In the genomic region with DNA sequence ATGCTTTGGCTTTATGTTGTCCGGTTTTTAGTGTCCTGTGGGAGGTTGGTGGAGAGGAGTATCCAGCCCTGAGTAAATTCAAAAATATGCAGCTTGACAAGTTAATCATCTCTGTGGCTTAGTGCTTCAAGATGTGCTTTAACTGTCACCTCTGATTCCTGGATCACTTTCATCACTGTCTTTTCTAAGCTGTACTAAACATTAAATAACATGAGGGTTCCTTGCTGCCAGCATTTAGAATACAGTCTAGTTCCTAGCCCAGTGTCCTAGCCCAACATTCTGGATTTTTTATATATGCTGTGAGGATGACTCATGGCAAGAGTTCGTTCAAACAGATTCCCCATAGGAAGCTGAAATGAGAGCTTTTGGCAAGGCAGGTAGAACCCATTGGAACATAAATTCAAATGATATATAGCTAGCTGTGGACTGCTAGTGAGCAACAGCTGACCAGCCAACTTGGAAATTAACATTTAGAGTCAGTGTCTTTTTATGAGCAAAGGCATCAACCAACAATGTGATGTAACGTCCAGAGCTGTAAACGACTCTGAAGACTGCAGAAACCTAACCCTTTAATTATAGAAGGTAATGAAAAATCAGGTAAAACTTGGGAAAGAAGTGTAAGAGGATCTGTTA, we compare ENCODE assay signal across 14 cellular contexts.
A peak's percentile ranks its signal among the peaks of the same experiment; 100 is the strongest.
DNase-seq lines count a peak whose midpoint lies in the region; TF ChIP-seq lines count a peak whose summit lies in the region.
"Had no signal": no experiment of that assay in that cellular context is flagged by ENCODE, and none has a peak within 500 bp of the region (broad histone marks: within the 10 kb centered on the region; RNA-seq: fewer than 3 reads in every experiment).

No MANE protein-coding gene starts in this region.

- TF ChIP-seq CTCF in NB4 (IDR thresholded peaks at IDR 0.05; ENCODE audit: low read depth, low read length) (no peak), choroid plexus epithelial cell (conservative IDR thresholded peaks at IDR 0.05; ENCODE audit: low read depth, low read length) (no peak), mesothelial cell of epicardium (IDR thresholded peaks at IDR 0.05; ENCODE audit: unreplicated experiment) (no peak), BE2C (IDR thresholded peaks at IDR 0.05; ENCODE audit: low read depth, low read length) (no peak)

- H3K36me3 Mint-ChIP-seq in mesothelial cell of epicardium = peaks cover 10% of the 10 kb centered on the region
- H3K36me3 Mint-ChIP-seq in activated naive CD4-positive, alpha-beta T cell treated with anti-CD3 and anti-CD28 coated beads for 36 hours (ENCODE audit: low read depth) = no peaks in the 10 kb centered on the region

- in situ Hi-C loops in Caki2 (cut with HindIII; ENCODE audit: low pct_unique_long_range_greater_than_20kb, low sequenced_read_pairs) = no loop called here

- H3K4me3 ChIP-seq in NB4 (ENCODE audit: low read depth, low read length) (no peak overlapping the region), choroid plexus epithelial cell (ENCODE audit: low read depth, low read length) (no peak overlapping the region), BE2C (ENCODE audit: low read depth, low read length) (no peak overlapping the region)
- H3K4me3 ChIP-seq: adrenal gland, spleen had no signal

- no peaks in the 10 kb centered on the region for H3K36me3 ChIP-seq in BE2C
- H3K36me3 ChIP-seq: adrenal gland, spleen had no signal

- peaks cover 10% of the 10 kb centered on the region for H3K9me3 Mint-ChIP-seq in mesothelial cell of epicardium
- no peaks in the 10 kb centered on the region for H3K9me3 Mint-ChIP-seq in activated naive CD4-positive, alpha-beta T cell treated with anti-CD3 and anti-CD28 coated beads for 36 hours
- H3K9me3 Mint-ChIP-seq: immature natural killer cell had no signal

- intact Hi-C loops in activated naive CD4-positive, alpha-beta T cell treated with anti-CD3 and anti-CD28 coated beads for 36 hours (cut with micrococcal nuclease) = no loop called here

- H3K27me3 ChIP-seq in BE2C = no peaks in the 10 kb centered on the region
- H3K27me3 ChIP-seq: adrenal gland, spleen had no signal

- no peak for TF ChIP-seq POLR2A in NB4 (IDR thresholded peaks at IDR 0.05; ENCODE audit: extremely low read depth, insufficient read length)

- H3K27ac Mint-ChIP-seq in mesothelial cell of epicardium = peak overlapping the region; percentile 33
- H3K27ac Mint-ChIP-seq in activated naive CD4-positive, alpha-beta T cell treated with anti-CD3 and anti-CD28 coated beads for 36 hours = no peak overlapping the region
- H3K27ac Mint-ChIP-seq: CD4-positive, CD25-positive, alpha-beta regulatory T cell; immature natural killer cell; naive thymus-derived CD4-positive, alpha-beta T cell had no signal

- H3K9me3 ChIP-seq in BE2C = no peaks in the 10 kb centered on the region
- H3K9me3 ChIP-seq: adrenal gland, spleen had no signal

- no peaks in the 10 kb centered on the region for H3K27me3 Mint-ChIP-seq in mesothelial cell of epicardium (ENCODE audit: low read depth)
- H3K27me3 Mint-ChIP-seq in activated naive CD4-positive, alpha-beta T cell treated with anti-CD3 and anti-CD28 coated beads for 36 hours (ENCODE audit: low read depth) = no peaks in the 10 kb centered on the region
- H3K27me3 Mint-ChIP-seq: CD4-positive, CD25-positive, alpha-beta regulatory T cell; naive thymus-derived CD4-positive, alpha-beta T cell had no signal

- CTCF ChIA-PET in activated naive CD4-positive, alpha-beta T cell treated with anti-CD3 and anti-CD28 coated beads for 36 hours (lab: Charles Lee) = interaction anchor here (0.7 kb wide), 1 partner anchor 127 kb away, joined by 4 read pairs; no protein-coding TSS in a partner anchor

- H3K4me1 ChIP-seq in BE2C = no peaks in the 10 kb centered on the region

- DNase-seq in Caki2 (ENCODE audit: low read depth) (peak; percentile 23), NB4 (ENCODE audit: low read depth) (peak; percentile 60), choroid plexus epithelial cell (ENCODE audit: low read depth) (peak; percentile 64), mesothelial cell of epicardium (ENCODE audit: low spot score in 2 of 2, unreplicated experiment in 2 of 2) (no peak), NCI-H1417 treated with DMSO at 0.1 percent for 48 hours (lab: John Stamatoyannopoulos, UW) (no peak), BE2C (no peak)
- no peak for DNase-seq in activated naive CD4-positive, alpha-beta T cell treated with anti-CD3 and anti-CD28 coated beads for 36 hours
- DNase-seq in stimulated activated CD4-positive, alpha-beta T cell treated with anti-CD3 and anti-CD28 coated beads, Interleukin-1b, Interleukin-23, amount 100 ng/mL, for 48 hours = no peak
- DNase-seq: adrenal gland; CD4-positive, CD25-positive, alpha-beta regulatory T cell; immature natural killer cell; naive thymus-derived CD4-positive, alpha-beta T cell; NCI-H2171; spleen had no signal

- H3K4me1 Mint-ChIP-seq in mesothelial cell of epicardium = peaks cover 30% of the 10 kb centered on the region
- no peaks in the 10 kb centered on the region for H3K4me1 Mint-ChIP-seq in activated naive CD4-positive, alpha-beta T cell treated with anti-CD3 and anti-CD28 coated beads for 36 hours (ENCODE audit: low read depth)

- H3K4me3 Mint-ChIP-seq in mesothelial cell of epicardium = no peak overlapping the region
- H3K4me3 Mint-ChIP-seq in activated naive CD4-positive, alpha-beta T cell treated with anti-CD3 and anti-CD28 coated beads for 36 hours = no peak overlapping the region
- H3K4me3 Mint-ChIP-seq: CD4-positive, CD25-positive, alpha-beta regulatory T cell; immature natural killer cell; naive thymus-derived CD4-positive, alpha-beta T cell had no signal

Comparison
In these comparisons a context has a peak if more than half of its experiments do, and no peak if none do; other contexts are left out.
1. DNase-seq: peak in Caki2 (single experiment), NB4 (single experiment) and choroid plexus epithelial cell (single experiment); none in mesothelial cell of epicardium (0 of 2), NCI-H1417 treated with DMSO at 0.1 percent for 48 hours (single experiment), activated naive CD4-positive, alpha-beta T cell treated with anti-CD3 and anti-CD28 coated beads for 36 hours (single experiment), stimulated activated CD4-positive, alpha-beta T cell treated with anti-CD3 and anti-CD28 coated beads, Interleukin-1b, Interleukin-23, amount 100 ng/mL, for 48 hours (single experiment) and BE2C (single experiment).